ENCODE assay signal across 29 cellular contexts in genomic region chr5:67720162-67720772, GRCh38.
"Had no signal": no experiment of that assay in that cellular context is flagged by ENCODE, and none has a peak within 500 bp of the region (broad histone marks: within the 10 kb centered on the region; RNA-seq: fewer than 3 reads in every experiment).

No MANE protein-coding gene starts in this region.

- H3K27me3 Mint-ChIP-seq: dendritic cell treated with granulocyte-macrophage colony-stimulating factor and Interleukin-4, amounts not matched to agents 40 ng/mL and 50 ng/mL, for 4 days; effector memory CD8-positive, alpha-beta T cell had no signal

- FAIRE-seq: colon, endometrium, endothelial cell of umbilical vein, frontal cortex had no signal

- H3K27ac Mint-ChIP-seq: dendritic cell treated with granulocyte-macrophage colony-stimulating factor and Interleukin-4, amounts not matched to agents 40 ng/mL and 50 ng/mL, for 4 days; effector memory CD8-positive, alpha-beta T cell; endodermal cell had no signal

- H3K36me3 ChIP-seq: colonic mucosa, esophagus muscularis mucosa, esophagus squamous epithelium, gastrocnemius medialis, gastroesophageal sphincter, heart left ventricle, heart right ventricle had no signal

- H3K4me1 Mint-ChIP-seq: endodermal cell had no signal

- H3K4me3 Mint-ChIP-seq: dendritic cell treated with granulocyte-macrophage colony-stimulating factor and Interleukin-4, amounts not matched to agents 40 ng/mL and 50 ng/mL, for 4 days; effector memory CD8-positive, alpha-beta T cell; endodermal cell had no signal

- H3K9me3 Mint-ChIP-seq: effector memory CD8-positive, alpha-beta T cell had no signal

- H3K27ac ChIP-seq: colonic mucosa, coronary artery, dorsolateral prefrontal cortex, epithelial cell of prostate, esophagus muscularis mucosa, esophagus squamous epithelium, foreskin keratinocyte, gastrocnemius medialis, gastroesophageal sphincter, heart left ventricle, heart right ventricle had no signal

- DNase-seq: colonic mucosa; cortex of kidney; dermis blood vessel endothelial cell; dorsolateral prefrontal cortex; effector CD4-positive, alpha-beta T cell; effector CD8-positive, alpha-beta T cell; effector memory CD4-positive, alpha-beta T cell; effector memory CD8-positive, alpha-beta T cell; endodermal cell; erythroblast; esophagus squamous epithelium; foreskin fibroblast; foreskin keratinocyte; foreskin melanocyte; gastrocnemius medialis; glutamatergic neuron; head of caudate nucleus; heart left ventricle; heart right ventricle had no signal

- ATAC-seq: effector memory CD8-positive, alpha-beta T cell; esophagus mucosa; foreskin keratinocyte; gastrocnemius medialis; gastroesophageal sphincter; heart left ventricle; heart right ventricle had no signal

- H3K9me3 ChIP-seq: colonic mucosa, esophagus muscularis mucosa, esophagus squamous epithelium, gastrocnemius medialis, gastroesophageal sphincter, heart left ventricle, heart right ventricle had no signal

- H3K4me1 ChIP-seq: colonic mucosa, foreskin keratinocyte, gastrocnemius medialis, heart left ventricle, heart right ventricle had no signal

- H3K27me3 ChIP-seq: colonic mucosa, dorsolateral prefrontal cortex, esophagus muscularis mucosa, esophagus squamous epithelium, foreskin keratinocyte, gastrocnemius medialis, gastroesophageal sphincter, heart left ventricle, heart right ventricle had no signal

- H3K4me3 ChIP-seq: colonic mucosa, coronary artery, dorsolateral prefrontal cortex, esophagus muscularis mucosa, esophagus squamous epithelium, gastrocnemius medialis, gastroesophageal sphincter, heart left ventricle, heart right ventricle had no signal
